Comparison of ENCODE assay signal across 16 cellular contexts in genomic region chr17:80920406-80920805, GRCh38.
DNase-seq lines count a peak whose midpoint lies in the region; ATAC-seq, FAIRE-seq and TF ChIP-seq lines count a peak whose summit lies in the region.
"Had no signal": no experiment of that assay in that cellular context is flagged by ENCODE, and none has a peak within 500 bp of the region (broad histone marks: within the 10 kb centered on the region; RNA-seq: fewer than 3 reads in every experiment).

No MANE protein-coding gene starts in this region.

- no peak for TF ChIP-seq CTCF in brain microvascular endothelial cell (IDR thresholded peaks at IDR 0.05; ENCODE audit: low read depth, low read length, missing control alignments)
- TF ChIP-seq CTCF in cardiac muscle cell (IDR thresholded peaks at IDR 0.05; ENCODE audit: low read depth, low read length), result no peak
- no peak for TF ChIP-seq CTCF in upper lobe of right lung (IDR thresholded peaks at IDR 0.05)
- no peak for TF ChIP-seq CTCF in GM13977 (IDR thresholded peaks at IDR 0.05; ENCODE audit: extremely low read depth, insufficient read depth, missing control alignments)

- no peaks in the 10 kb centered on the region for H3K9me3 ChIP-seq in cardiac muscle cell (ENCODE audit: low read depth)
- no peaks in the 10 kb centered on the region for H3K9me3 ChIP-seq in upper lobe of right lung
- H3K9me3 ChIP-seq: lower lobe of right lung had no signal

- CTCF ChIA-PET in activated CD4-positive, alpha-beta memory T cell treated with anti-CD3 and anti-CD28 coated beads for 36 hours (lab: Charles Lee), result no interaction called here

- H3K36me3 ChIP-seq in brain microvascular endothelial cell (replicated peaks) (peaks cover 10% of the 10 kb centered on the region), cardiac muscle cell (no peaks in the 10 kb centered on the region), upper lobe of right lung (peaks cover 32% of the 10 kb centered on the region)

- H3K27ac ChIP-seq in brain microvascular endothelial cell, result peak overlapping the region; percentile 75
- peak overlapping the region; percentile 84 for H3K27ac ChIP-seq in cardiac muscle cell
- no peak overlapping the region for H3K27ac ChIP-seq in upper lobe of right lung
- H3K27ac ChIP-seq: BLaER1 treated with 17β-estradiol and CSF1 and Interleukin-3, amounts not matched to agents 10 nM and 100 nM; lower lobe of right lung had no signal

- H3K4me3 ChIP-seq in brain microvascular endothelial cell (ENCODE audit: low read depth, low read length) (no peak overlapping the region), cardiac muscle cell (no peak overlapping the region), upper lobe of right lung (no peak overlapping the region)
- H3K4me3 ChIP-seq: BLaER1 treated with 17β-estradiol and CSF1 and Interleukin-3, amounts not matched to agents 10 nM and 100 nM; lower lobe of right lung had no signal

- peaks cover 16% of the 10 kb centered on the region for H3K36me3 Mint-ChIP-seq in activated CD4-positive, alpha-beta memory T cell treated with anti-CD3 and anti-CD28 coated beads for 36 hours
- H3K36me3 Mint-ChIP-seq: natural killer cell had no signal

- no peak for FAIRE-seq in GM12892 (lab: Jason Lieb, UNC)

- H3K4me1 ChIP-seq in cardiac muscle cell (ENCODE audit: low read depth) (peaks cover 16% of the 10 kb centered on the region), upper lobe of right lung (no peaks in the 10 kb centered on the region)
- H3K4me1 ChIP-seq: lower lobe of right lung had no signal

- POLR2A ChIA-PET in activated CD4-positive, alpha-beta memory T cell treated with anti-CD3 and anti-CD28 coated beads for 36 hours (lab: Charles Lee), result no interaction called here

- in situ Hi-C loops in brain microvascular endothelial cell (cut with HindIII; ENCODE audit: low pct_ligation_motif_present, low sequenced_read_pairs), result no loop called here
- in situ Hi-C loops in GM13977 (cut with MboI; ENCODE audit: low pct_unique_long_range_greater_than_20kb, low sequenced_read_pairs, unreplicated experiment), result no loop called here

- no peaks in the 10 kb centered on the region for H3K27me3 ChIP-seq in brain microvascular endothelial cell (replicated peaks)
- no peaks in the 10 kb centered on the region for H3K27me3 ChIP-seq in cardiac muscle cell
- no peaks in the 10 kb centered on the region for H3K27me3 ChIP-seq in upper lobe of right lung

- no peak for TF ChIP-seq POLR2A in GM12892 (IDR thresholded peaks at IDR 0.05; ENCODE audit: low read depth, low read length)

- no peaks in the 10 kb centered on the region for H3K27me3 Mint-ChIP-seq in activated CD4-positive, alpha-beta memory T cell treated with anti-CD3 and anti-CD28 coated beads for 36 hours
- H3K27me3 Mint-ChIP-seq: activated naive CD8-positive, alpha-beta T cell had no signal

- DNase-seq in brain microvascular endothelial cell (peak; percentile 94), cardiac muscle cell (ENCODE audit: low read depth in 1 of 2, low spot score in 1 of 2) (peak in 1 of 2 donors; percentile 77), nucleus accumbens (lab: John Stamatoyannopoulos, UW) (peak in 32 of 56 donors; percentile 19 to 85 (median 55)), upper lobe of right lung (peak; percentile 51), GM13977 (ENCODE audit: low spot score) (no peak), GM12892 (ENCODE audit: insufficient read length) (no peak)
- DNase-seq in activated CD4-positive, alpha-beta memory T cell treated with anti-CD3 and anti-CD28 coated beads for 36 hours, result no peak
- DNase-seq: activated CD8-positive, alpha-beta memory T cell treated with anti-CD3 and anti-CD28 coated beads, Interleukin-2, amount 50 U/mL, for 48 hours; cerebellar nuclear complex; hippocampal formation; lower lobe of right lung; natural killer cell; SHP77; stimulated activated naive CD4-positive, alpha-beta T cell treated with Interleukin-2 at 50 U/mL for 16 hours had no signal

- intact Hi-C loops in upper lobe of right lung (cut with DNase I), result no loop called here
- intact Hi-C loops in activated CD4-positive, alpha-beta memory T cell treated with anti-CD3 and anti-CD28 coated beads for 36 hours (cut with micrococcal nuclease), result no loop called here

- H3K4me3 Mint-ChIP-seq in activated CD4-positive, alpha-beta memory T cell treated with anti-CD3 and anti-CD28 coated beads for 36 hours, result no peak overlapping the region
- H3K4me3 Mint-ChIP-seq: activated naive CD8-positive, alpha-beta T cell; natural killer cell had no signal

- no peak overlapping the region for H3K27ac Mint-ChIP-seq in activated CD4-positive, alpha-beta memory T cell treated with anti-CD3 and anti-CD28 coated beads for 36 hours
- H3K27ac Mint-ChIP-seq: natural killer cell had no signal

- H3K4me1 Mint-ChIP-seq in activated CD4-positive, alpha-beta memory T cell treated with anti-CD3 and anti-CD28 coated beads for 36 hours (ENCODE audit: low read depth), result no peaks in the 10 kb centered on the region
- H3K4me1 Mint-ChIP-seq: natural killer cell had no signal

- no peak for ATAC-seq in upper lobe of right lung
- ATAC-seq: natural killer cell had no signal

- H3K9me3 Mint-ChIP-seq in activated CD4-positive, alpha-beta memory T cell treated with anti-CD3 and anti-CD28 coated beads for 36 hours, result no peaks in the 10 kb centered on the region
- H3K9me3 Mint-ChIP-seq: natural killer cell had no signal

Comparison
In these comparisons a context has a peak if more than half of its experiments do, and no peak if none do; other contexts are left out.
1. DNase-seq: peak in brain microvascular endothelial cell (single experiment), nucleus accumbens (32 of 56) and upper lobe of right lung (single experiment); none in GM13977 (single experiment), activated CD4-positive, alpha-beta memory T cell treated with anti-CD3 and anti-CD28 coated beads for 36 hours (single experiment) and GM12892 (single experiment).